Comparison of ENCODE assay signal across 18 cellular contexts in the genomic region with DNA sequence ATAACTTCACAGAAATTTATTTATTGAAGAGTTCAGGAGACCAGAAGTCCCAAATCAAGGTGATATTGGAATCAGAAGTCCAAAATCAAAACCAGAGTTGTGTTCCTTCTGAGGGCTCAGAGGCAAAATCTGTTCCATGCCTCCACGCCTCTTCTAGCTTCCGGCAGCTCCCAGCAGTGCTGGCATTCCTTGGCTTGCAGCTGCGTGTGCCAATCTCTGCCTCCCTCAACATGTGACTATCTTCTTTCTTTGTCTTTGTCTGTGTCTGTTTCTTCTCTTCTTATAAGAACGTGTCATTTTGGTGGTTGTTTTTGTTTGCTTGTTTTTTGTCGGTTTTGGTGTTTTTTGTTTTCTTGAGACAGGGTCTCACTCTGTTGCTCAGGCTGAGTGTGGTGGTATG.
"Had no signal": no experiment of that assay in that cellular context is flagged by ENCODE, and none has a peak within 500 bp of the region (broad histone marks: within the 10 kb centered on the region; RNA-seq: fewer than 3 reads in every experiment).

No MANE protein-coding gene starts in this region.

- H3K27me3 Mint-ChIP-seq: activated B cell treated with CpG ODN at 0.5 μM for 24 hours; activated CD4-positive, alpha-beta T cell treated with anti-CD3 and anti-CD28 coated beads, Interleukin-2, amount 10 ng/mL, durations not matched to agents 7 days and 5 days; central memory CD8-positive, alpha-beta T cell had no signal

- H3K9me3 ChIP-seq: pancreas had no signal

- H3K4me2 ChIP-seq: neural progenitor cell had no signal

- DNase-seq: activated B cell treated with CpG ODN at 0.5 μM for 24 hours; activated CD4-positive, alpha-beta T cell treated with anti-CD3 and anti-CD28 coated beads, Interleukin-2, amount 10 ng/mL, durations not matched to agents 7 days and 5 days; activated naive CD4-positive, alpha-beta T cell treated with Interleukin-2 at 50 U/mL for 16 hours; amniotic stem cell; cortex of kidney; effector memory CD4-positive, alpha-beta T cell; left lung; pancreas; T-helper 2 cell; upper lobe of left lung had no signal

- FAIRE-seq: keratinocyte, pancreas, TTC549 had no signal

- H3K4me3 Mint-ChIP-seq: activated B cell treated with CpG ODN at 0.5 μM for 24 hours; activated CD4-positive, alpha-beta T cell treated with anti-CD3 and anti-CD28 coated beads, Interleukin-2, amount 10 ng/mL, durations not matched to agents 7 days and 5 days; brain; central memory CD8-positive, alpha-beta T cell; neural progenitor cell had no signal

- H3K4me1 ChIP-seq: neural progenitor cell had no signal

- H3K27ac ChIP-seq: epithelial cell of prostate, gastroesophageal sphincter, neural progenitor cell, pancreas had no signal

- H3K9ac ChIP-seq: neural progenitor cell had no signal

- ATAC-seq: gastroesophageal sphincter, left lung, pancreas, SK-N-SH treated with all-trans-retinoic acid at 6 μM for 48 hours had no signal

- H2AFZ ChIP-seq: neural progenitor cell had no signal

- H3K27me3 ChIP-seq: left lung, neural progenitor cell, pancreas, upper lobe of left lung had no signal

- H3K36me3 ChIP-seq: gastroesophageal sphincter, neural progenitor cell, pancreas had no signal

- H3K27ac Mint-ChIP-seq: activated B cell treated with CpG ODN at 0.5 μM for 24 hours; activated CD4-positive, alpha-beta T cell treated with anti-CD3 and anti-CD28 coated beads, Interleukin-2, amount 10 ng/mL, durations not matched to agents 7 days and 5 days; brain; neural progenitor cell had no signal

- H3K36me3 Mint-ChIP-seq: neural progenitor cell had no signal

- H3K4me3 ChIP-seq: gastroesophageal sphincter, left lung, neural progenitor cell, pancreas, upper lobe of left lung had no signal

- H3K4me1 Mint-ChIP-seq: neural progenitor cell had no signal
